Comparison of ENCODE assay signal across 8 cellular contexts in the genomic region with DNA sequence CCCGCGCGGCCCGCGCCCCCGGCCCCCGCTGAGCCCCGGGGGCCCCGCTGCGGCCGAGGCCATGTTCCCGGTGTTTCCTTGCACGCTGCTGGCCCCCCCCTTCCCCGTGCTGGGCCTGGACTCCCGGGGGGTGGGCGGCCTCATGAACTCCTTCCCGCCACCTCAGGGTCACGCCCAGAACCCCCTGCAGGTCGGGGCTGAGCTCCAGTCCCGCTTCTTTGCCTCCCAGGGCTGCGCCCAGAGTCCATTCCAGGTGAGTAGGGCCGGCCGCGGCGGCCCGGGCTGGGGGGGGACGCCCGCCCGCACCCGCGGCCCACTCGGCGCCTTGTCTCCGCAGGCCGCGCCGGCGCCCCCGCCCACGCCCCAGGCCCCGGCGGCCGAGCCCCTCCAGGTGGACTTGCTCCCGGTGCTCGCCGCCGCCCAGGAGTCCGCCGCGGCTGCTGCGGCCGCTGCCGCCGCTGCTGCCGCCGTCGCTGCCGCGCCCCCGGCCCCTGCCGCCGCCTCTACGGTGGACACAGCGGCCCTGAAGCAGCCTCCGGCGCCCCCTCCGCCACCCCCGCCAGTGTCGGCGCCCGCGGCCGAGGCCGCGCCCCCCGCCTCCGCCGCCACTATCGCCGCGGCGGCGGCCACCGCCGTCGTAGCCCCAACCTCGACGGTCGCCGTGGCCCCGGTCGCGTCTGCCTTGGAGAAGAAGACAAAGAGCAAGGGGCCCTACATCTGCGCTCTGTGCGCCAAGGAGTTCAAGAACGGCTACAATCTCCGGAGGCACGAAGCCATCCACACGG. TPM values are rescaled to one million over a fixed set of nuclear protein-coding genes. Genes with fewer than 3 reads are reported as not detected.
DNase-seq lines count a peak whose midpoint lies in the region; ATAC-seq, FAIRE-seq and TF ChIP-seq lines count a peak whose summit lies in the region.

No MANE protein-coding gene starts in this region.

- peak overlapping the region; percentile 42 to 72 (median 62) for H3K4me3 ChIP-seq in endothelial cell of umbilical vein (replicated peaks in 1 of 3; ENCODE audit: insufficient read depth in 1 of 3, low read depth in 1 of 3, low read length in 3 of 3)

- DNase-seq in NCI-H2171 (lab: John Stamatoyannopoulos, UW) (peak; percentile 79), endothelial cell of umbilical vein (ENCODE audit: low read depth, low spot score) (peak; percentile 23), NCI-H128 (lab: John Stamatoyannopoulos, UW; ENCODE audit: unreplicated experiment) (no peak)
- peak; percentile 68 for DNase-seq in activated CD4-positive, alpha-beta memory T cell treated with anti-CD3 and anti-CD28 coated beads, Interleukin-2, amount 10 ng/mL, durations not matched to agents 7 days and 5 days
- DNase-seq in natural killer cell treated with Interleukin-12 subunit alpha and Interleukin-12 subunit beta and Interleukin-15 and Interleukin-18, amount 100 ng/mL, for 72 hours (ENCODE audit: low spot score), result no peak

- ATAC-seq in GM18505 (IDR thresholded peaks at IDR 0.05; ENCODE audit: unreplicated experiment) (no peak), GM21447 (IDR thresholded peaks at IDR 0.05; ENCODE audit: unreplicated experiment) (no peak)
- ATAC-seq in natural killer cell treated with Interleukin-12 subunit alpha and Interleukin-12 subunit beta and Interleukin-15 and Interleukin-18, amount 100 ng/mL, for 72 hours, result no peak

- TF ChIP-seq POLR2A in GM18505 (IDR thresholded peaks at IDR 0.05; ENCODE audit: borderline replicate concordance, extremely low read depth, insufficient read depth, insufficient read length), result peak; percentile 31
- TF ChIP-seq POLR2A in endothelial cell of umbilical vein (IDR thresholded peaks at IDR 0.05; ENCODE audit: low read depth, low read length), result peak; percentile 28

- H3K4me1 Mint-ChIP-seq in activated CD4-positive, alpha-beta memory T cell treated with anti-CD3 and anti-CD28 coated beads, Interleukin-2, amount 10 ng/mL, durations not matched to agents 7 days and 5 days, result peaks cover 61% of the 10 kb centered on the region
- H3K4me1 Mint-ChIP-seq in natural killer cell treated with Interleukin-12 subunit alpha and Interleukin-12 subunit beta and Interleukin-15 and Interleukin-18, amount 100 ng/mL, for 72 hours (ENCODE audit: low read depth in 2 of 2), result peaks cover 49% of the 10 kb centered on the region in 2 donors

- H4K20me1 ChIP-seq in endothelial cell of umbilical vein (replicated peaks; ENCODE audit: control insufficient read depth, extremely low read depth, insufficient read depth, low read length), result no peaks in the 10 kb centered on the region

- H2AFZ ChIP-seq in endothelial cell of umbilical vein (ENCODE audit: low read depth, low read length), result no peak overlapping the region

- H3K9me3 Mint-ChIP-seq in activated CD4-positive, alpha-beta memory T cell treated with anti-CD3 and anti-CD28 coated beads, Interleukin-2, amount 10 ng/mL, durations not matched to agents 7 days and 5 days, result no peaks in the 10 kb centered on the region
- H3K9me3 Mint-ChIP-seq in natural killer cell treated with Interleukin-12 subunit alpha and Interleukin-12 subunit beta and Interleukin-15 and Interleukin-18, amount 100 ng/mL, for 72 hours, result no peaks in the 10 kb centered on the region

- dilution Hi-C loops in endothelial cell of umbilical vein (cut with MboI; ENCODE audit: extremely low pct_ligation_motif_present, low sequenced_read_pairs), result loop anchor here (10.0 kb wide), 1 partner anchor 188 kb away; a partner anchor contains a TSS

- TF ChIP-seq CTCF in 22Rv1 (IDR thresholded peaks at IDR 0.05), result no peak
- no peak for TF ChIP-seq CTCF in endothelial cell of umbilical vein (IDR thresholded peaks at IDR 0.05; ENCODE audit: extremely low read depth in 1 of 2, insufficient read depth in 1 of 2, low read depth in 1 of 2, low read length in 2 of 2)

- peak overlapping the region; percentile 44 for H3K9ac ChIP-seq in endothelial cell of umbilical vein (replicated peaks; ENCODE audit: extremely low read depth, insufficient read depth, low read length)

- CTCF ChIA-PET in activated CD4-positive, alpha-beta memory T cell treated with anti-CD3 and anti-CD28 coated beads, Interleukin-2, amount 10 ng/mL, durations not matched to agents 7 days and 5 days (lab: Charles Lee), result interaction anchor here (1.0 to 3.7 kb wide), 8 partner anchors 11 to 246 kb away, joined by 3 to 71 read pairs (median 14); a partner anchor contains a TSS
- CTCF ChIA-PET in endothelial cell of umbilical vein (lab: Charles Lee), result interaction anchor here (0.8 to 3.7 kb wide), 27 partner anchors 10 to 225 kb away, joined by 3 to 163 read pairs (median 7); a partner anchor contains a TSS

- peaks cover 60% of the 10 kb centered on the region for H3K36me3 Mint-ChIP-seq in activated CD4-positive, alpha-beta memory T cell treated with anti-CD3 and anti-CD28 coated beads, Interleukin-2, amount 10 ng/mL, durations not matched to agents 7 days and 5 days (ENCODE audit: low read depth)
- peaks cover 7% of the 10 kb centered on the region for H3K36me3 Mint-ChIP-seq in natural killer cell treated with Interleukin-12 subunit alpha and Interleukin-12 subunit beta and Interleukin-15 and Interleukin-18, amount 100 ng/mL, for 72 hours

- no TSS peak for BruUV-seq in endothelial cell of umbilical vein (replicated peaks; lab: Mats Ljungman, UMichigan)

- POLR2A ChIA-PET in activated CD4-positive, alpha-beta memory T cell treated with anti-CD3 and anti-CD28 coated beads, Interleukin-2, amount 10 ng/mL, durations not matched to agents 7 days and 5 days (lab: Charles Lee), result interaction anchor here (0.9 to 10.8 kb wide), 22 partner anchors 9 to 379 kb away, joined by 3 to 260 read pairs (median 8); a partner anchor contains a TSS
- POLR2A ChIA-PET in endothelial cell of umbilical vein (lab: Charles Lee), result interaction anchor here (0.6 to 1.5 kb wide), 4 partner anchors 9 to 97 kb away, joined by 3 to 4 read pairs (median 4); a partner anchor contains a TSS

- intact Hi-C loops in endothelial cell of umbilical vein (cut with micrococcal nuclease), result loop anchor here (5.0 kb wide), 2 partner anchors 105 to 165 kb away; a partner anchor contains a TSS

- peaks cover 29% of the 10 kb centered on the region for H3K79me2 ChIP-seq in endothelial cell of umbilical vein (ENCODE audit: control insufficient read depth, insufficient read depth, low read length)

- peaks cover 4% of the 10 kb centered on the region for H3K27me3 Mint-ChIP-seq in activated CD4-positive, alpha-beta memory T cell treated with anti-CD3 and anti-CD28 coated beads, Interleukin-2, amount 10 ng/mL, durations not matched to agents 7 days and 5 days
- no peaks in the 10 kb centered on the region for H3K27me3 Mint-ChIP-seq in natural killer cell treated with Interleukin-12 subunit alpha and Interleukin-12 subunit beta and Interleukin-15 and Interleukin-18, amount 100 ng/mL, for 72 hours

- H3K27ac Mint-ChIP-seq in activated CD4-positive, alpha-beta memory T cell treated with anti-CD3 and anti-CD28 coated beads, Interleukin-2, amount 10 ng/mL, durations not matched to agents 7 days and 5 days, result peak overlapping the region; percentile 94
- H3K27ac Mint-ChIP-seq in natural killer cell treated with Interleukin-12 subunit alpha and Interleukin-12 subunit beta and Interleukin-15 and Interleukin-18, amount 100 ng/mL, for 72 hours, result peak overlapping the region; percentile 93 to 97

- peaks cover 41% of the 10 kb centered on the region for H3K4me1 ChIP-seq in endothelial cell of umbilical vein (ENCODE audit: control insufficient read depth, extremely low read depth, insufficient read depth, low read length)

- H3K4me3 Mint-ChIP-seq in activated CD4-positive, alpha-beta memory T cell treated with anti-CD3 and anti-CD28 coated beads, Interleukin-2, amount 10 ng/mL, durations not matched to agents 7 days and 5 days, result peak overlapping the region; percentile 92
- peak overlapping the region; percentile 99 for H3K4me3 Mint-ChIP-seq in natural killer cell treated with Interleukin-12 subunit alpha and Interleukin-12 subunit beta and Interleukin-15 and Interleukin-18, amount 100 ng/mL, for 72 hours

- no peaks in the 10 kb centered on the region for H3K9me1 ChIP-seq in endothelial cell of umbilical vein (replicated peaks; ENCODE audit: control insufficient read depth, extremely low read depth, insufficient read depth, low read length)

- no peak for FAIRE-seq in endothelial cell of umbilical vein (lab: Jason Lieb, UNC)

- peak overlapping the region; percentile 71 for H3K4me2 ChIP-seq in endothelial cell of umbilical vein (ENCODE audit: insufficient read depth, low read length)

- peak overlapping the region; percentile 100 for H3K27ac ChIP-seq in 22Rv1
- peak overlapping the region; percentile 8 for H3K27ac ChIP-seq in endothelial cell of umbilical vein (ENCODE audit: insufficient read depth, low read depth, low read length)

- H3K9me3 ChIP-seq in endothelial cell of umbilical vein (replicated peaks; ENCODE audit: control insufficient read depth, insufficient read depth, low read length), result no peaks in the 10 kb centered on the region

- H3K36me3 ChIP-seq in endothelial cell of umbilical vein (ENCODE audit: control insufficient read depth in 2 of 2, extremely low read depth in 1 of 2, insufficient read depth in 2 of 2, low read length in 2 of 2), result peaks cover 6 to 14% of the 10 kb centered on the region in 2 experiments

- no peaks in the 10 kb centered on the region for H3K27me3 ChIP-seq in endothelial cell of umbilical vein (ENCODE audit: control insufficient read depth in 2 of 2, insufficient read depth in 2 of 2, low read length in 2 of 2)

RNA-seq across cellular contexts. Expression of a gene that starts 0.5 kb away (rescaled TPM):
- 100 to 1,000 TPM; 365 to 376 TPM for total RNA-seq in activated CD4-positive, alpha-beta memory T cell treated with anti-CD3 and anti-CD28 coated beads, Interleukin-2, amount 10 ng/mL, durations not matched to agents 7 days and 5 days
- total RNA-seq in endothelial cell of umbilical vein, result 311 TPM in 2 replicates
- polyA plus RNA-seq in endothelial cell of umbilical vein, result 165 and 212 TPM in 2 replicates
- 204 and 249 TPM in 2 replicates for polyA plus RNA-seq in endothelial cell of umbilical vein (2011; cell fraction: cytosol; rRNA removed)
- polyA plus RNA-seq in endothelial cell of umbilical vein (2011; cell fraction: nucleus; rRNA removed), result 129 and 147 TPM in 2 replicates
- 303 and 323 TPM in 2 replicates for polyA plus RNA-seq in endothelial cell of umbilical vein (2012)
- polyA minus RNA-seq in endothelial cell of umbilical vein, result 291 and 342 TPM in 2 replicates
- 395 TPM for polyA minus RNA-seq in endothelial cell of umbilical vein (2011; cell fraction: cytosol; rRNA and poly(A)+ RNA removed)
- 51.4 and 56.6 TPM in 2 replicates for polyA minus RNA-seq in endothelial cell of umbilical vein (2011; cell fraction: nucleus; rRNA and poly(A)+ RNA removed)
- total RNA-seq in natural killer cell treated with Interleukin-12 subunit alpha and Interleukin-12 subunit beta and Interleukin-15 and Interleukin-18, amount 100 ng/mL, for 72 hours, result 100 to 1,000 TPM; 241 to 424 TPM

RNA-seq across cellular contexts. Expression of a gene that starts 5.2 kb away (rescaled TPM):
- 1 to 10 TPM in 1 of 2 experiments, under 1 TPM in 1; 0.91 to 1.0 TPM for total RNA-seq in activated CD4-positive, alpha-beta memory T cell treated with anti-CD3 and anti-CD28 coated beads, Interleukin-2, amount 10 ng/mL, durations not matched to agents 7 days and 5 days
- 2.3 and 3.3 TPM in 2 replicates for total RNA-seq in endothelial cell of umbilical vein
- 3.3 and 3.4 TPM in 2 replicates for polyA plus RNA-seq in endothelial cell of umbilical vein
- polyA plus RNA-seq in endothelial cell of umbilical vein (2011; cell fraction: cytosol; rRNA removed), result 0.41 and 0.66 TPM in 2 replicates
- 18.1 and 20.0 TPM in 2 replicates for polyA plus RNA-seq in endothelial cell of umbilical vein (2011; cell fraction: nucleus; rRNA removed)
- 1.0 and 1.4 TPM in 2 replicates for polyA plus RNA-seq in endothelial cell of umbilical vein (2012)
- polyA minus RNA-seq in endothelial cell of umbilical vein, result 1.1 and 1.9 TPM in 2 replicates
- polyA minus RNA-seq in endothelial cell of umbilical vein (2011; cell fraction: cytosol; rRNA and poly(A)+ RNA removed), result not detected
- polyA minus RNA-seq in endothelial cell of umbilical vein (2011; cell fraction: nucleus; rRNA and poly(A)+ RNA removed), result 2.9 and 3.8 TPM in 2 replicates
- total RNA-seq in natural killer cell treated with Interleukin-12 subunit alpha and Interleukin-12 subunit beta and Interleukin-15 and Interleukin-18, amount 100 ng/mL, for 72 hours, result 1 to 10 TPM in 1 of 2 donors, under 1 TPM in 1; 0.98 to 2.8 TPM

RNA-seq across cellular contexts. Expression of a gene that starts 9.1 kb away (rescaled TPM):
- 10 to 100 TPM; 26.6 to 28.4 TPM for total RNA-seq in activated CD4-positive, alpha-beta memory T cell treated with anti-CD3 and anti-CD28 coated beads, Interleukin-2, amount 10 ng/mL, durations not matched to agents 7 days and 5 days
- 24.2 and 26.3 TPM in 2 replicates for total RNA-seq in endothelial cell of umbilical vein
- polyA plus RNA-seq in endothelial cell of umbilical vein, result 13.0 and 15.9 TPM in 2 replicates
- 16.6 and 17.6 TPM in 2 replicates for polyA plus RNA-seq in endothelial cell of umbilical vein (2011; cell fraction: cytosol; rRNA removed)
- polyA plus RNA-seq in endothelial cell of umbilical vein (2011; cell fraction: nucleus; rRNA removed), result 18.8 and 20.0 TPM in 2 replicates
- 18.5 and 20.4 TPM in 2 replicates for polyA plus RNA-seq in endothelial cell of umbilical vein (2012)
- polyA minus RNA-seq in endothelial cell of umbilical vein, result 3.8 and 4.2 TPM in 2 replicates
- polyA minus RNA-seq in endothelial cell of umbilical vein (2011; cell fraction: cytosol; rRNA and poly(A)+ RNA removed), result 16.0 TPM
- 4.1 and 5.2 TPM in 2 replicates for polyA minus RNA-seq in endothelial cell of umbilical vein (2011; cell fraction: nucleus; rRNA and poly(A)+ RNA removed)
- 10 to 100 TPM; 20.5 to 36.1 TPM for total RNA-seq in natural killer cell treated with Interleukin-12 subunit alpha and Interleukin-12 subunit beta and Interleukin-15 and Interleukin-18, amount 100 ng/mL, for 72 hours

RNA-seq across cellular contexts. Expression of a gene that starts 13.4 kb away (rescaled TPM):
- total RNA-seq in activated CD4-positive, alpha-beta memory T cell treated with anti-CD3 and anti-CD28 coated beads, Interleukin-2, amount 10 ng/mL, durations not matched to agents 7 days and 5 days, result 100 to 1,000 TPM; 167 TPM
- 116 and 118 TPM in 2 replicates for total RNA-seq in endothelial cell of umbilical vein
- 47.0 and 49.8 TPM in 2 replicates for polyA plus RNA-seq in endothelial cell of umbilical vein
- polyA plus RNA-seq in endothelial cell of umbilical vein (2011; cell fraction: cytosol; rRNA removed), result 45.7 and 48.2 TPM in 2 replicates
- polyA plus RNA-seq in endothelial cell of umbilical vein (2011; cell fraction: nucleus; rRNA removed), result 118 and 126 TPM in 2 replicates
- 154 and 197 TPM in 2 replicates for polyA plus RNA-seq in endothelial cell of umbilical vein (2012)
- 123 and 214 TPM in 2 replicates for polyA minus RNA-seq in endothelial cell of umbilical vein
- 47.5 TPM for polyA minus RNA-seq in endothelial cell of umbilical vein (2011; cell fraction: cytosol; rRNA and poly(A)+ RNA removed)
- 42.1 and 68.7 TPM in 2 replicates for polyA minus RNA-seq in endothelial cell of umbilical vein (2011; cell fraction: nucleus; rRNA and poly(A)+ RNA removed)
- 100 to 1,000 TPM in 1 of 2 donors, 10 to 100 TPM in 1; 86.1 to 180 TPM for total RNA-seq in natural killer cell treated with Interleukin-12 subunit alpha and Interleukin-12 subunit beta and Interleukin-15 and Interleukin-18, amount 100 ng/mL, for 72 hours

RNA-seq across cellular contexts. Expression of a gene that starts 16.3 kb away (rescaled TPM):
- total RNA-seq in activated CD4-positive, alpha-beta memory T cell treated with anti-CD3 and anti-CD28 coated beads, Interleukin-2, amount 10 ng/mL, durations not matched to agents 7 days and 5 days, result 100 to 1,000 TPM; 187 to 192 TPM
- total RNA-seq in endothelial cell of umbilical vein, result 82.3 and 90.0 TPM in 2 replicates
- polyA plus RNA-seq in endothelial cell of umbilical vein, result 67.3 and 67.9 TPM in 2 replicates
- 68.7 and 72.0 TPM in 2 replicates for polyA plus RNA-seq in endothelial cell of umbilical vein (2011; cell fraction: cytosol; rRNA removed)
- 198 and 265 TPM in 2 replicates for polyA plus RNA-seq in endothelial cell of umbilical vein (2011; cell fraction: nucleus; rRNA removed)
- 27.8 and 49.7 TPM in 2 replicates for polyA plus RNA-seq in endothelial cell of umbilical vein (2012)
- polyA minus RNA-seq in endothelial cell of umbilical vein, result 71.8 and 80.2 TPM in 2 replicates
- 95.7 TPM for polyA minus RNA-seq in endothelial cell of umbilical vein (2011; cell fraction: cytosol; rRNA and poly(A)+ RNA removed)
- 55.3 and 92.1 TPM in 2 replicates for polyA minus RNA-seq in endothelial cell of umbilical vein (2011; cell fraction: nucleus; rRNA and poly(A)+ RNA removed)
- 100 to 1,000 TPM in 1 of 2 donors, 10 to 100 TPM in 1; 63.4 to 174 TPM for total RNA-seq in natural killer cell treated with Interleukin-12 subunit alpha and Interleukin-12 subunit beta and Interleukin-15 and Interleukin-18, amount 100 ng/mL, for 72 hours

Comparison
In these comparisons a context has a peak if more than half of its experiments do, and no peak if none do; other contexts are left out.
1. DNase-seq: peak in NCI-H2171 (single experiment), activated CD4-positive, alpha-beta memory T cell treated with anti-CD3 and anti-CD28 coated beads, Interleukin-2, amount 10 ng/mL, durations not matched to agents 7 days and 5 days (single experiment) and endothelial cell of umbilical vein (single experiment); none in natural killer cell treated with Interleukin-12 subunit alpha and Interleukin-12 subunit beta and Interleukin-15 and Interleukin-18, amount 100 ng/mL, for 72 hours (single experiment) and NCI-H128 (single experiment).